10 cellular contexts compared by ENCODE assay signal in the genomic region with DNA sequence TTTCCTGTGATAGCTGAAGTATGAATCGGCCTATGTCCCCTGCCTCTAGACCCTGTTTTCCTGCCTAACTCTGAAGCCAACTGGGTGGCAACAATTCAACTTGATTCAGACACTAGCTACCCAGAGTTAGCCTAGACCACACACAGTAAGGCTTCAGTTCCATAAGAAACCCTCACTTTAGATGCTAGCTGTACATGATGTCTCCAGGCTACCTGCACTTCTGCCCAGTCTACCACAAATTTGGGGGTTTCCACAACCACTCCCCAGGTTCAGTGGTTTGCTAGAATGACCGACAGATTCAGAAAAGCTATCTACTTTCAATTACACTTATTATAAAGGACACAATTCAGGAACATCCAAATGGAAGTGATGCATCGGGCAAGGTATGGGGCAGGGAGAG.
"Had no signal": no experiment of that assay in that cellular context is flagged by ENCODE, and none has a peak within 500 bp of the region (broad histone marks: within the 10 kb centered on the region; RNA-seq: fewer than 3 reads in every experiment).

No MANE protein-coding gene starts in this region.

- H3K4me1 Mint-ChIP-seq: IgD-negative memory B cell had no signal

- H3K4me3 Mint-ChIP-seq: IgD-negative memory B cell had no signal

- H3K4me2 ChIP-seq: KMS-11 had no signal

- FAIRE-seq: HepG2, HTR-8/SVneo, K562 had no signal

- H3K27ac ChIP-seq: HL-60, KMS-11 had no signal

- ATAC-seq: HepG2, K562 had no signal

- H3K9ac ChIP-seq: KMS-11 had no signal

- H3K36me3 Mint-ChIP-seq: IgD-negative memory B cell had no signal

- H3K4me3 ChIP-seq: K562 had no signal

- H3K9me3 Mint-ChIP-seq: IgD-negative memory B cell had no signal

- DNase-seq: Karpas-422, Kasumi-1, KBM-7, KG1 had no signal
